ENCODE assay signal across 1 cellular context in genomic region chr12:132921685-132922084, GRCh38.
TF ChIP-seq lines count a peak whose summit lies in the region.

No MANE protein-coding gene starts in this region.

TF ChIP-seq in liver, 16 proteins besides CTCF, POLR2A, EP300 and RAD21 (continued from another document):
- TF ChIP-seq, protein P1, sequence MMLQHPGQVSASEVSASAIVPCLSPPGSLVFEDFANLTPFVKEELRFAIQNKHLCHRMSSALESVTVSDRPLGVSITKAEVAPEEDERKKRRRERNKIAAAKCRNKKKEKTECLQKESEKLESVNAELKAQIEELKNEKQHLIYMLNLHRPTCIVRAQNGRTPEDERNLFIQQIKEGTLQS (IDR thresholded peaks at IDR 0.05): no peak
